In genomic region chr11:65431452-65432132, GRCh38 we compare ENCODE assay signal across 8 cellular contexts.
DNase-seq lines count a peak whose midpoint lies in the region; ATAC-seq and TF ChIP-seq lines count a peak whose summit lies in the region.

No MANE protein-coding gene starts in this region.

- H3K36me3 Mint-ChIP-seq in memory B cell = peaks cover 5% of the 10 kb centered on the region

- TF ChIP-seq CTCF in AG04449 (IDR thresholded peaks at IDR 0.05; ENCODE audit: insufficient read depth, low read length, missing control alignments) (no peak), astrocyte of the cerebellum (IDR thresholded peaks at IDR 0.05; ENCODE audit: low read depth, low read length, missing control alignments) (no peak)

- no peaks in the 10 kb centered on the region for H3K27me3 Mint-ChIP-seq in memory B cell

- peak overlapping the region; percentile 40 for H3K4me3 ChIP-seq in AG04449 (ENCODE audit: low read depth, low read length)
- peak overlapping the region; percentile 96 for H3K4me3 ChIP-seq in astrocyte of the cerebellum (ENCODE audit: low read depth, low read length)

- in situ Hi-C loops in astrocyte of the cerebellum (cut with HindIII; ENCODE audit: low sequenced_read_pairs) = no loop called here

- H3K4me1 Mint-ChIP-seq in memory B cell = peaks cover 54% of the 10 kb centered on the region

- peak overlapping the region; percentile 98 for H3K27ac Mint-ChIP-seq in memory B cell

- ATAC-seq in HG03432 (IDR thresholded peaks at IDR 0.05; ENCODE audit: unreplicated experiment) (peak; percentile 25), memory B cell (ENCODE audit: low read depth) (peak; percentile 82), HG02970 (IDR thresholded peaks at IDR 0.05; ENCODE audit: low FRiP score, unreplicated experiment) (no peak)

- H3K4me3 Mint-ChIP-seq in memory B cell = peak overlapping the region; percentile 4

- no peaks in the 10 kb centered on the region for H3K9me3 Mint-ChIP-seq in memory B cell

- CTCF ChIA-PET in AG04449 (lab: Yijun Ruan, JAX) = no interaction called here

- POLR2A ChIA-PET in AG04449 (lab: Yijun Ruan, JAX) = interaction anchor here (1.5 kb wide), 1 partner anchor 9 kb away, joined by 20 read pairs; the partner anchor contains the start of gene NEAT1

- DNase-seq in AG04449 (ENCODE audit: low read depth, low spot score) = no peak
- DNase-seq in astrocyte of the cerebellum (ENCODE audit: low read depth) = no peak
- DNase-seq in memory B cell (ENCODE audit: low spot score in 2 of 2) = peak in 1 of 2 donors; percentile 59
- DNase-seq in HPDE6-E6E7 (ENCODE audit: extremely low spot score) = no peak
- DNase-seq in NCI-H1048 (lab: John Stamatoyannopoulos, UW) = no peak
- no peak for DNase-seq in kidney glomerular epithelial cell (lab: John Stamatoyannopoulos, UW)
